16 cellular contexts compared by ENCODE assay signal in the genomic region with DNA sequence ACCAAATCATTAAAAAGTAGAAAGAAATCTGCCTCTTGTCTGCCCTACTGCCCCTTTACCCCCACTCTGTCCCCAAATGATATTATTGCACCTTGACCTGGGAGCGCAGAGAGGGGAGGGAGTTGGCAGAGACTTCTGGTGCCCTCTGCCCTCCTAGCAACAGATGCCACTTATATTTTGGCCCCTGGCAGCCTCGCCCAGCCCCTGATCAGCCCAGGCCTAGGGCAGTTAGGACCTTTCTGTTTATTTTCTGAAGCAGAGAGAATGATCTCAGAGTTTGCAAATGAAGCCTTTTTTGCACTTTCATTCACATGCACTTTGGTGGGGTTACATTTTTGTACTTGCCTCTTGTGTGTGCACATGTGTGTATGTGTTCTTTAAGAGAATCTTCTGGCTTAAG. TPM values are rescaled to one million over a fixed set of nuclear protein-coding genes. Genes with fewer than 3 reads are reported as not detected.
A peak's percentile ranks its signal among the peaks of the same experiment; 100 is the strongest.
DNase-seq lines count a peak whose midpoint lies in the region; ATAC-seq and TF ChIP-seq lines count a peak whose summit lies in the region.
"Had no signal": no experiment of that assay in that cellular context is flagged by ENCODE, and none has a peak within 500 bp of the region (broad histone marks: within the 10 kb centered on the region; RNA-seq: fewer than 3 reads in every experiment).

No MANE protein-coding gene starts in this region.

- intact Hi-C loops in spleen (cut with DNase I; ENCODE audit: low total_unique reads) = no loop called here

- H3K36me3 ChIP-seq in Peyer's patch = no peaks in the 10 kb centered on the region
- H3K36me3 ChIP-seq in duodenal mucosa (ENCODE audit: control insufficient read depth in 1 of 2, insufficient read depth in 2 of 2, low read length in 2 of 2) = no peaks in the 10 kb centered on the region
- no peaks in the 10 kb centered on the region for H3K36me3 ChIP-seq in liver (ENCODE audit: control insufficient read depth in 4 of 4, insufficient read depth in 3 of 4, low read depth in 1 of 4, low read length in 3 of 4)
- peaks cover 0 to 29% (median 0%) of the 10 kb centered on the region in 6 donors for H3K36me3 ChIP-seq in spleen
- H3K36me3 ChIP-seq: HAP-1 had no signal

- WGBS in liver = 32% methylated on average over 2 of the region's 2 CpGs
- WGBS in spleen, 5 donors = 81 to 93% (median 88%) methylated on average over 2 of the region's 2 CpGs

- H3K9me3 Mint-ChIP-seq in progenitor cell of endocrine pancreas (ENCODE audit: low read depth) = peaks cover 8% of the 10 kb centered on the region

- no peaks in the 10 kb centered on the region for H3K27me3 Mint-ChIP-seq in progenitor cell of endocrine pancreas
- H3K27me3 Mint-ChIP-seq: CD4-positive, CD25-positive, alpha-beta regulatory T cell had no signal

- H3K4me3 ChIP-seq in Peyer's patch (no peak overlapping the region), duodenal mucosa (ENCODE audit: low read depth in 1 of 2, low read length in 2 of 2) (no peak overlapping the region), liver (ENCODE audit: low read depth in 1 of 3, low read length in 3 of 3) (no peak overlapping the region), spleen (no peak overlapping the region)
- H3K4me3 ChIP-seq: BLaER1 treated with 17β-estradiol and CSF1 and Interleukin-3, amounts not matched to agents 10 nM and 100 nM; GM12878; HAP-1 had no signal

- H3K9me3 ChIP-seq in Peyer's patch = peaks cover 0 to 4% (median 0%) of the 10 kb centered on the region in 4 donors
- no peaks in the 10 kb centered on the region for H3K9me3 ChIP-seq in duodenal mucosa (ENCODE audit: control insufficient read depth in 1 of 2, low read length in 2 of 2)
- H3K9me3 ChIP-seq in liver (ENCODE audit: control insufficient read depth in 4 of 4, low read length in 3 of 4) = no peaks in the 10 kb centered on the region
- H3K9me3 ChIP-seq in spleen = peaks cover 0 to 8% (median 5%) of the 10 kb centered on the region in 8 donors
- H3K9me3 ChIP-seq: HAP-1 had no signal

- TF ChIP-seq CTCF in Peyer's patch (IDR thresholded peaks at IDR 0.05) (no peak), liver (IDR thresholded peaks at IDR 0.05; ENCODE audit: low read depth, low read length, missing input control) (no peak), spleen (IDR thresholded peaks at IDR 0.05 in 8 of 11, conservative IDR thresholded peaks at IDR 0.05 in 3 of 11) (no peak), progenitor cell of endocrine pancreas (IDR thresholded peaks at IDR 0.05; ENCODE audit: unreplicated experiment) (no peak)

- H3K9ac ChIP-seq in duodenal mucosa (ENCODE audit: low read depth in 1 of 2, low read length in 2 of 2) (no peak overlapping the region), liver (ENCODE audit: low read depth in 1 of 2, low read length in 2 of 2) (peak overlapping the region; percentile 28 to 52)
- H3K9ac ChIP-seq: BLaER1 treated with 17β-estradiol and CSF1 and Interleukin-3, amounts not matched to agents 10 nM and 100 nM had no signal

- no peak for ATAC-seq in HG02623 (IDR thresholded peaks at IDR 0.05; ENCODE audit: unreplicated experiment)
- no peak for ATAC-seq in GM19463 (IDR thresholded peaks at IDR 0.05; ENCODE audit: unreplicated experiment)
- ATAC-seq: GM12878 had no signal

- H3K4me3 Mint-ChIP-seq in progenitor cell of endocrine pancreas (ENCODE audit: low read depth) = no peak overlapping the region
- H3K4me3 Mint-ChIP-seq: CD4-positive, CD25-positive, alpha-beta regulatory T cell had no signal

- peaks cover 21% of the 10 kb centered on the region for H3K36me3 Mint-ChIP-seq in progenitor cell of endocrine pancreas (ENCODE audit: insufficient read depth)

- no peaks in the 10 kb centered on the region for H3K4me1 ChIP-seq in Peyer's patch
- peaks cover 19 to 29% of the 10 kb centered on the region in 2 donors for H3K4me1 ChIP-seq in duodenal mucosa (ENCODE audit: control insufficient read depth in 1 of 2, insufficient read depth in 2 of 2, low read length in 2 of 2)
- H3K4me1 ChIP-seq in liver (ENCODE audit: control insufficient read depth in 4 of 4, insufficient read depth in 4 of 4, low read length in 3 of 4) = peaks cover 9 to 44% (median 32%) of the 10 kb centered on the region in 4 donors
- no peaks in the 10 kb centered on the region for H3K4me1 ChIP-seq in spleen
- H3K4me1 ChIP-seq: HAP-1 had no signal

- H3K27me3 ChIP-seq in Peyer's patch (no peaks in the 10 kb centered on the region), duodenal mucosa (ENCODE audit: control insufficient read depth in 1 of 2, insufficient read depth in 2 of 2, low read length in 2 of 2) (no peaks in the 10 kb centered on the region), liver (ENCODE audit: control insufficient read depth in 4 of 4, insufficient read depth in 4 of 4, low read length in 3 of 4) (no peaks in the 10 kb centered on the region), spleen (replicated peaks in 1 of 7) (no peaks in the 10 kb centered on the region)
- H3K27me3 ChIP-seq: BLaER1 treated with 17β-estradiol and CSF1 and Interleukin-3, amounts not matched to agents 10 nM and 100 nM had no signal

- H3K27ac ChIP-seq in Peyer's patch (peak overlapping the region in 3 of 4 donors; percentile 2 to 51 (median 35)), duodenal mucosa (ENCODE audit: low read depth, low read length) (peak overlapping the region; percentile 17), liver (ENCODE audit: low read depth in 1 of 2, low read length in 2 of 2) (peak overlapping the region; percentile 67 to 75), spleen (no peak overlapping the region)
- H3K27ac ChIP-seq: BLaER1 treated with 17β-estradiol and CSF1 and Interleukin-3, amounts not matched to agents 10 nM and 100 nM had no signal

- TF ChIP-seq POLR2A in Peyer's patch (IDR thresholded peaks at IDR 0.05) (no peak), spleen (IDR thresholded peaks at IDR 0.05) (no peak)

- peak; percentile 54 to 69 for TF ChIP-seq RAD21 in liver (IDR thresholded peaks at IDR 0.05)

- no peak overlapping the region for H3K27ac Mint-ChIP-seq in progenitor cell of endocrine pancreas
- H3K27ac Mint-ChIP-seq: CD4-positive, CD25-positive, alpha-beta regulatory T cell had no signal

- DNase-seq in Peyer's patch (peak in 2 of 3 donors; percentile 71 to 75), spleen (peak; percentile 32), progenitor cell of endocrine pancreas (ENCODE audit: low spot score, unreplicated experiment) (no peak), SHP77 (lab: John Stamatoyannopoulos, UW) (no peak)
- DNase-seq: ACHN; CD4-positive, CD25-positive, alpha-beta regulatory T cell; DMS53; GOT3 had no signal

- H3K4me1 Mint-ChIP-seq in progenitor cell of endocrine pancreas (ENCODE audit: low read depth) = no peaks in the 10 kb centered on the region
- H3K4me1 Mint-ChIP-seq: CD4-positive, CD25-positive, alpha-beta regulatory T cell had no signal

TF ChIP-seq in liver, 16 proteins besides CTCF, POLR2A, EP300 and RAD21 (continues in another document):
- TF ChIP-seq FOXA1 (IDR thresholded peaks at IDR 0.05) (no peak), HNF4G (IDR thresholded peaks at IDR 0.05) (peak; percentile 99), EGR1 (IDR thresholded peaks at IDR 0.05; ENCODE audit: low read depth in 2 of 2) (peak in 1 of 2 donors; percentile 39), RXRA (IDR thresholded peaks at IDR 0.05) (peak; percentile 99 to 100), JUND (IDR thresholded peaks at IDR 0.05) (peak; percentile 70 to 75), GABPA (IDR thresholded peaks at IDR 0.05 in 1 of 2, conservative IDR thresholded peaks at IDR 0.05 in 1 of 2) (no peak), SP1 (IDR thresholded peaks at IDR 0.05) (peak; percentile 99), HNF4A (conservative IDR thresholded peaks at IDR 0.05) (peak; percentile 99), FOXA2 (IDR thresholded peaks at IDR 0.05) (no peak)
- TF ChIP-seq, protein P1, sequence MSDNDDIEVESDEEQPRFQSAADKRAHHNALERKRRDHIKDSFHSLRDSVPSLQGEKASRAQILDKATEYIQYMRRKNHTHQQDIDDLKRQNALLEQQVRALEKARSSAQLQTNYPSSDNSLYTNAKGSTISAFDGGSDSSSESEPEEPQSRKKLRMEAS (IDR thresholded peaks at IDR 0.05) = peak; percentile 89
- TF ChIP-seq, protein P2, sequence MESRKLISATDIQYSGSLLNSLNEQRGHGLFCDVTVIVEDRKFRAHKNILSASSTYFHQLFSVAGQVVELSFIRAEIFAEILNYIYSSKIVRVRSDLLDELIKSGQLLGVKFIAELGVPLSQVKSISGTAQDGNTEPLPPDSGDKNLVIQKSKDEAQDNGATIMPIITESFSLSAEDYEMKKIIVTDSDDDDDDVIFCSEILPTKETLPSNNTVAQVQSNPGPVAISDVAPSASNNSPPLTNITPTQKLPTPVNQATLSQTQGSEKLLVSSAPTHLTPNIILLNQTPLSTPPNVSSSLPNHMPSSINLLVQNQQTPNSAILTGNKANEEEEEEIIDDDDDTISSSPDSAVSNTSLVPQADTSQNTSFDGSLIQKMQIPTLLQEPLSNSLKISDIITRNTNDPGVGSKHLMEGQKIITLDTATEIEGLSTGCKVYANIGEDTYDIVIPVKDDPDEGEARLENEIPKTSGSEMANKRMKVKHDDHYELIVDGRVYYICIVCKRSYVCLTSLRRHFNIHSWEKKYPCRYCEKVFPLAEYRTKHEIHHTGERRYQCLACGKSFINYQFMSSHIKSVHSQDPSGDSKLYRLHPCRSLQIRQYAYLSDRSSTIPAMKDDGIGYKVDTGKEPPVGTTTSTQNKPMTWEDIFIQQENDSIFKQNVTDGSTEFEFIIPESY (IDR thresholded peaks at IDR 0.05) = peak; percentile 72
- TF ChIP-seq, protein P3, sequence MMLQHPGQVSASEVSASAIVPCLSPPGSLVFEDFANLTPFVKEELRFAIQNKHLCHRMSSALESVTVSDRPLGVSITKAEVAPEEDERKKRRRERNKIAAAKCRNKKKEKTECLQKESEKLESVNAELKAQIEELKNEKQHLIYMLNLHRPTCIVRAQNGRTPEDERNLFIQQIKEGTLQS (IDR thresholded peaks at IDR 0.05) = peak; percentile 75

RNA-seq across cellular contexts. Expression of a gene that starts 8.4 kb away (rescaled TPM):
- 100 to 1,000 TPM in 2 of 4 donors, 10 to 100 TPM in 2; 64.4 to 160 (median 115) TPM for total RNA-seq in Peyer's patch
- total RNA-seq in liver = 100 to 1,000 TPM in 1 of 2 donors, 10 to 100 TPM in 1; 33.8 to 253 TPM
- 10 to 100 TPM; 22.9 to 86.8 TPM for polyA plus RNA-seq in liver
- 1 to 10 TPM in 5 of 7 donors, under 1 TPM in 2; 0.50 to 3.1 (median 1.2) TPM for total RNA-seq in spleen
- polyA plus RNA-seq in spleen = under 1 TPM; 0.54 to 0.65 (median 0.55) TPM
- 8.7 and 8.9 TPM in 2 replicates for total RNA-seq in progenitor cell of endocrine pancreas
- total RNA-seq: A172 had no signal
- polyA plus RNA-seq: CD4-positive, CD25-positive, alpha-beta regulatory T cell had no signal

RNA-seq across cellular contexts. Expression of a gene that starts 40.3 kb away (rescaled TPM):
- 10 to 100 TPM; 15.7 to 30.8 (median 17.0) TPM for total RNA-seq in Peyer's patch
- 10 to 100 TPM in 1 of 2 donors, 1 to 10 TPM in 1; 5.3 to 24.3 TPM for total RNA-seq in liver
- polyA plus RNA-seq in liver = 1 to 10 TPM; 3.3 to 4.3 TPM
- total RNA-seq in spleen = 10 to 100 TPM; 15.4 to 26.4 (median 23.3) TPM
- polyA plus RNA-seq in spleen = 10 to 100 TPM; 14.4 to 16.4 (median 15.9) TPM
- 56.6 and 61.4 TPM in 2 replicates for total RNA-seq in progenitor cell of endocrine pancreas

RNA-seq across cellular contexts. Expression of a gene that starts 43.0 kb away (rescaled TPM):
- 10 to 100 TPM; 18.0 to 37.4 (median 31.2) TPM for total RNA-seq in Peyer's patch
- total RNA-seq in liver = 1 to 10 TPM; 2.6 to 5.6 TPM
- polyA plus RNA-seq in liver = 1 to 10 TPM in 1 of 2 donors, under 1 TPM in 1; 0.45 to 1.4 TPM
- 10 to 100 TPM; 12.1 to 19.1 (median 15.2) TPM for total RNA-seq in spleen
- 1 to 10 TPM; 3.1 to 6.8 (median 5.5) TPM for polyA plus RNA-seq in spleen
- total RNA-seq in progenitor cell of endocrine pancreas = 42.8 and 45.7 TPM in 2 replicates

Comparison
In these comparisons a context has a peak if more than half of its experiments do, and no peak if none do; other contexts are left out.
1. DNase-seq: peak in Peyer's patch (2 of 3) and spleen (single experiment); none in progenitor cell of endocrine pancreas (single experiment) and SHP77 (0 of 2).
2. H3K27ac ChIP-seq: peak in Peyer's patch (3 of 4), duodenal mucosa (single experiment) and liver (2 of 2); none in spleen (0 of 8).
3. H3K9ac ChIP-seq: peak in liver (2 of 2); none in duodenal mucosa (0 of 2).